In the genomic region with DNA sequence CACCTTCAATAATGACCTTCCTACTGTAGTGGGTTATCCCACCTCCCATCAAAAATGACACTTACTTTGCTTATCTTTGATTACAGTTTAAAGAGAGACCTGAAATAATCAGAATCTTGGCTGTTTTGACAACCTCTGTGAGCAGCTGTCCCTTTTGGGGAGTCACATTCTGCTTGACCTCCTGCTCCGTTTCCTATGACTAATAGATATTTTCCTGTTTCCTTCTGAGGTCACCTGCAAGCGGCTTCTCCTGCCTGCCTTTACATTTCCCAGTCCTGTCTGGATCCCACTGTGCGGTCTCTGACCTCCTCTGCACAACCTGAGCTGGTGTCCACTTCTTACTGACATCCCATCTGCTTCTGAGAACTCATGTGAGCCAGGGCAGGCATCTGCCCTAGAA, we compare ENCODE assay signal across 14 cellular contexts. TPM values are rescaled to one million over a fixed set of nuclear protein-coding genes. Genes with fewer than 3 reads are reported as not detected.
DNase-seq lines count a peak whose midpoint lies in the region; ATAC-seq, FAIRE-seq and TF ChIP-seq lines count a peak whose summit lies in the region.
"Had no signal": no experiment of that assay in that cellular context is flagged by ENCODE, and none has a peak within 500 bp of the region (broad histone marks: within the 10 kb centered on the region; RNA-seq: fewer than 3 reads in every experiment).

No MANE protein-coding gene starts in this region.

- ATAC-seq in left lung = peak; percentile 13
- no peak for ATAC-seq in HG03159 (IDR thresholded peaks at IDR 0.05; ENCODE audit: unreplicated experiment)
- no peak for ATAC-seq in GM18498 (IDR thresholded peaks at IDR 0.05; ENCODE audit: unreplicated experiment)

- 61% methylated on average over 3 of the region's 3 CpGs for WGBS in suprapubic skin

- H3K9me3 ChIP-seq in left lung = no peaks in the 10 kb centered on the region
- no peaks in the 10 kb centered on the region for H3K9me3 ChIP-seq in suprapubic skin
- H3K9me3 ChIP-seq: mucosa of descending colon, spleen had no signal

- H3K4me1 Mint-ChIP-seq in Calu3 (ENCODE audit: low read depth, unreplicated experiment) = peaks cover 29% of the 10 kb centered on the region

- DNase-seq in HT-29 (ENCODE audit: low spot score) (peak; percentile 19), bronchial epithelial cell (ENCODE audit: low read depth) (peak; percentile 50), left lung (no peak), suprapubic skin (ENCODE audit: low spot score in 2 of 2) (no peak), Calu3 (no peak), NCI-H1092 treated with DMSO at 0.1 percent for 48 hours (lab: John Stamatoyannopoulos, UW) (no peak)
- DNase-seq: activated T-cell treated with anti-CD3 and anti-CD28 coated beads, Interleukin-2, amount 50 U/mL, for 24 hours; CD8-positive, alpha-beta memory T cell; mucosa of descending colon; NCI-H187; spleen had no signal

- H3K4me3 Mint-ChIP-seq in Calu3 (ENCODE audit: low read depth, unreplicated experiment) = no peak overlapping the region
- H3K4me3 Mint-ChIP-seq: activated T-cell treated with anti-CD3 and anti-CD28 coated beads, Interleukin-2, amount 50 U/mL, for 24 hours; CD8-positive, alpha-beta memory T cell had no signal

- CTCF ChIA-PET in Calu3 (lab: Charles Lee) = no interaction called here

- H3K27me3 Mint-ChIP-seq in Calu3 (ENCODE audit: unreplicated experiment) = no peaks in the 10 kb centered on the region
- H3K27me3 Mint-ChIP-seq: activated T-cell treated with anti-CD3 and anti-CD28 coated beads, Interleukin-2, amount 50 U/mL, for 24 hours; CD8-positive, alpha-beta memory T cell had no signal

- no peak overlapping the region for H3K27ac Mint-ChIP-seq in Calu3 (ENCODE audit: unreplicated experiment)
- H3K27ac Mint-ChIP-seq: activated T-cell treated with anti-CD3 and anti-CD28 coated beads, Interleukin-2, amount 50 U/mL, for 24 hours had no signal

- H3K27ac ChIP-seq in left lung (peak overlapping the region; percentile 9 to 59), suprapubic skin (peak overlapping the region; percentile 64)

- TF ChIP-seq EP300 in suprapubic skin (IDR thresholded peaks at IDR 0.05) = no peak

- no peak for FAIRE-seq in bronchial epithelial cell (lab: Jason Lieb, UNC)
- FAIRE-seq: TTC549 had no signal

- H3K4me1 ChIP-seq in left lung = peaks cover 14 to 18% of the 10 kb centered on the region in 2 donors
- peaks cover 50% of the 10 kb centered on the region for H3K4me1 ChIP-seq in suprapubic skin

- intact Hi-C loops in left lung (cut with DNase I) (no loop called here), Calu3 (cut with micrococcal nuclease; ENCODE audit: unreplicated experiment) (no loop called here)

- H3K4me3 ChIP-seq in bronchial epithelial cell (ENCODE audit: low read depth, low read length) (no peak overlapping the region), left lung (no peak overlapping the region), suprapubic skin (no peak overlapping the region)
- H3K4me3 ChIP-seq: mucosa of descending colon, spleen had no signal

- no peaks in the 10 kb centered on the region for H3K27me3 ChIP-seq in bronchial epithelial cell (ENCODE audit: control insufficient read depth, insufficient read depth, low read length)
- H3K27me3 ChIP-seq in left lung = no peaks in the 10 kb centered on the region
- H3K27me3 ChIP-seq in suprapubic skin = no peaks in the 10 kb centered on the region
- H3K27me3 ChIP-seq: spleen had no signal

- H3K36me3 ChIP-seq in bronchial epithelial cell (ENCODE audit: control insufficient read depth, insufficient read depth, low read length) = no peaks in the 10 kb centered on the region
- H3K36me3 ChIP-seq in left lung = no peaks in the 10 kb centered on the region
- H3K36me3 ChIP-seq in suprapubic skin = no peaks in the 10 kb centered on the region

- no TSS peak for BruUV-seq in Calu3 (replicated peaks; lab: Mats Ljungman, UMichigan)

- H3K9me3 Mint-ChIP-seq in Calu3 (ENCODE audit: low read depth, unreplicated experiment) = no peaks in the 10 kb centered on the region
- H3K9me3 Mint-ChIP-seq: activated T-cell treated with anti-CD3 and anti-CD28 coated beads, Interleukin-2, amount 50 U/mL, for 24 hours; CD8-positive, alpha-beta memory T cell had no signal

- H3K36me3 Mint-ChIP-seq in Calu3 (ENCODE audit: insufficient read depth, unreplicated experiment) = peaks cover 4% of the 10 kb centered on the region

- no peak for TF ChIP-seq POLR2A in suprapubic skin (IDR thresholded peaks at IDR 0.05)

- no peak for TF ChIP-seq CTCF in bronchial epithelial cell (IDR thresholded peaks at IDR 0.05; ENCODE audit: insufficient read depth, low read length, severe bottlenecking)
- TF ChIP-seq CTCF in left lung (IDR thresholded peaks at IDR 0.05) = no peak
- TF ChIP-seq CTCF in suprapubic skin (IDR thresholded peaks at IDR 0.05) = no peak
- TF ChIP-seq CTCF in Calu3 (IDR thresholded peaks at IDR 0.05; ENCODE audit: unreplicated experiment) = no peak

RNA-seq across cellular contexts. Expression of gene TRAM2, which starts 54.2 kb away (rescaled TPM):
- total RNA-seq in HT-29 (2014; rRNA removed; shearing (Covaris generic)) = 4.1 and 4.6 TPM in 2 replicates
- 3.2 and 4.2 TPM in 2 replicates for total RNA-seq in bronchial epithelial cell
- total RNA-seq in left lung = 10 to 100 TPM; 30.5 to 38.4 TPM
- total RNA-seq in suprapubic skin = 10 to 100 TPM in 1 of 4 donors, 1 to 10 TPM in 3; 6.5 to 14.1 (median 7.2) TPM
- total RNA-seq in Calu3 (2022) = 10.7 and 12.8 TPM in 2 replicates

Comparison
In these comparisons a context has a peak if more than half of its experiments do, and no peak if none do; other contexts are left out.
1. DNase-seq: peak in HT-29 (single experiment) and bronchial epithelial cell (single experiment); none in left lung (0 of 2), suprapubic skin (0 of 2), Calu3 (single experiment) and NCI-H1092 treated with DMSO at 0.1 percent for 48 hours (single experiment).